ENCODE assay signal across 23 cellular contexts in genomic region chr9:23914431-23915003, GRCh38.
"Had no signal": no experiment of that assay in that cellular context is flagged by ENCODE, and none has a peak within 500 bp of the region (broad histone marks: within the 10 kb centered on the region; RNA-seq: fewer than 3 reads in every experiment).

No MANE protein-coding gene starts in this region.

- H3K9me3 ChIP-seq: colonic mucosa, esophagus muscularis mucosa, esophagus squamous epithelium, gastrocnemius medialis had no signal

- H3K27ac ChIP-seq: colonic mucosa, coronary artery, dorsolateral prefrontal cortex, epithelial cell of prostate, esophagus muscularis mucosa, esophagus squamous epithelium, foreskin keratinocyte, gastrocnemius medialis, heart left ventricle, heart right ventricle had no signal

- DNase-seq: colonic mucosa; cortex of kidney; dermis blood vessel endothelial cell; dorsolateral prefrontal cortex; effector CD4-positive, alpha-beta T cell; effector CD8-positive, alpha-beta T cell; effector memory CD4-positive, alpha-beta T cell; effector memory CD8-positive, alpha-beta T cell; endodermal cell; erythroblast; esophagus squamous epithelium; foreskin fibroblast; foreskin keratinocyte; foreskin melanocyte; gastrocnemius medialis; glutamatergic neuron; head of caudate nucleus; heart right ventricle had no signal

- H3K36me3 ChIP-seq: colonic mucosa, esophagus muscularis mucosa, esophagus squamous epithelium, gastrocnemius medialis, heart left ventricle, heart right ventricle had no signal

- H3K27me3 ChIP-seq: colonic mucosa, esophagus muscularis mucosa, esophagus squamous epithelium, foreskin keratinocyte, gastrocnemius medialis, heart left ventricle, heart right ventricle had no signal

- H3K4me1 ChIP-seq: colonic mucosa, esophagus muscularis mucosa, esophagus squamous epithelium, foreskin keratinocyte, gastrocnemius medialis, heart left ventricle, heart right ventricle had no signal

- H3K4me3 ChIP-seq: colonic mucosa, coronary artery, dorsolateral prefrontal cortex, esophagus muscularis mucosa, esophagus squamous epithelium, gastrocnemius medialis, heart left ventricle, heart right ventricle had no signal

- ATAC-seq: effector memory CD8-positive, alpha-beta T cell; esophagus mucosa; foreskin keratinocyte; gastrocnemius medialis; heart left ventricle; heart right ventricle had no signal
